8 cellular contexts compared by ENCODE assay signal in the genomic region with DNA sequence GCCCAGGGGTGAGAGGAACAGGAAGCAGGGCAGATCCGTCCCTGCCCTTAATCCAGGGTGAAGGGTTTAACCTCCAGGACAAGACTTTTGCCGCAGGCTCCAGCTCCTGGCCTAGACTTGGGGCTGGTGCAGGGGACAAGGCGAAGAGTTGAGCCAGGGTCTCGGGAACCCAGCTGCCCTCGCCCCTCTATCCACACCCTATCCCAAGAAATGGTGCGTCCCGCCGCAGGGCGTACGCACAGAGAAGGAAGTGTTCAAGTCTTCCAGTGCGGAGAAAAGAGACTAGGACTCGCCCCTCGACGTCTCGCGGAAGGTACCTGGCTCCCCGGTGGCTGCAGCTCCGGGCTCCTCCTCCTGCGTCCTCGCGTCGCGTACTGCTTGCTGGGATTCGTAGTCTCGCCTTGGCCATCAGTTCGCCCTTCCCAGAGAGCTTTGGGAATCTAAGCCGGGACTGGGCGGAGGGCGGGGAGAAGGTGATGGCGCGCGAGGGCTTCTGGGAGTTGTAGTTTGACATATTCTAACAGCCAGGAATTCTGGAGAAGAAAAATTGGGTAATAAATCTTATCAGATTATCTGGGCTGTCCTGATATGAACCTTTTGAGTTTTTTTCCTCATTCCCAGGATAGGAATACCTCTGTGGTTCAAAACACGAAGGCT. TPM values are rescaled to one million over a fixed set of nuclear protein-coding genes. Genes with fewer than 3 reads are reported as not detected.
DNase-seq lines count a peak whose midpoint lies in the region; ATAC-seq and TF ChIP-seq lines count a peak whose summit lies in the region.

A gene with protein sequence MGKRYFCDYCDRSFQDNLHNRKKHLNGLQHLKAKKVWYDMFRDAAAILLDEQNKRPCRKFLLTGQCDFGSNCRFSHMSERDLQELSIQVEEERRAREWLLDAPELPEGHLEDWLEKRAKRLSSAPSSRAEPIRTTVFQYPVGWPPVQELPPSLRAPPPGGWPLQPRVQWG (minus strand): TSS at position 376 of the 657 bp plus-strand sequence. CDS start 18,463 bp downstream, outside the sequence.

- peaks cover 4% of the 10 kb centered on the region for H3K36me3 ChIP-seq in BJ (ENCODE audit: control insufficient read depth, insufficient read depth, low read length)

- no peak for TF ChIP-seq CTCF in BJ (IDR thresholded peaks at IDR 0.05; ENCODE audit: insufficient read depth, low read depth, low read length)

- H3K4me3 ChIP-seq in BJ (ENCODE audit: low read depth, low read length) = peak within 1 kb of the TSS; percentile 85

- ATAC-seq in GM19328 (IDR thresholded peaks at IDR 0.05; ENCODE audit: unreplicated experiment) = peak; percentile 86
- ATAC-seq in HG03520 (IDR thresholded peaks at IDR 0.05; ENCODE audit: unreplicated experiment) = peak; percentile 87
- peak; percentile 94 for ATAC-seq in left colon

- intact Hi-C loops in left colon (cut with DNase I, micrococcal nuclease) = no loop called here

- POLR2A ChIA-PET in BJ (lab: Charles Lee) = interaction anchor here (0.6 kb wide), 1 partner anchor 331 kb away, joined by 3 read pairs; no protein-coding TSS in a partner anchor

- no peaks in the 10 kb centered on the region for H3K27me3 ChIP-seq in BJ (ENCODE audit: control insufficient read depth, insufficient read depth, low read length)

- CTCF ChIA-PET in BJ (lab: Yijun Ruan, JAX) = interaction anchor here (0.6 to 1.9 kb wide), 5 partner anchors 26 to 322 kb away, joined by 3 to 7 read pairs (median 3); no protein-coding TSS in a partner anchor

- DNase-seq in BJ (ENCODE audit: low read depth) (peak; percentile 73), NCI-H748 (lab: John Stamatoyannopoulos, UW; ENCODE audit: unreplicated experiment) (peak; percentile 95), cortex of kidney (lab: John Stamatoyannopoulos, UW) (peak; percentile 69), left colon (peak; percentile 95 to 98)
- peak; percentile 88 for DNase-seq in activated CD4-positive, alpha-beta T cell treated with anti-CD3 and anti-CD28 coated beads, Interleukin-2, amount 50 U/mL, for 1 hour
- peak; percentile 94 for DNase-seq in stimulated activated CD4-positive, alpha-beta T cell treated with anti-CD3 and anti-CD28 coated beads, Interleukin-1b, Interleukin-23, amount 100 ng/mL, for 48 hours

RNA-seq across cellular contexts. Expression of the gene that starts here (rescaled TPM):
- polyA plus RNA-seq in BJ (2011; rRNA removed) = 22.3 and 29.0 TPM in 2 replicates
- 5.3 and 12.0 TPM in 2 replicates for polyA minus RNA-seq in BJ (2011; rRNA and poly(A)+ RNA removed)
- total RNA-seq in left colon = 10 to 100 TPM; 12.7 TPM

Comparison
In these comparisons a context has a peak if more than half of its experiments do, and no peak if none do; other contexts are left out.
1. Peak in every context shown above with its lines: DNase-seq, ATAC-seq and H3K4me3 ChIP-seq.